Comparison of ENCODE assay signal across 21 cellular contexts in genomic region chr11:73159981-73160777, GRCh38. TPM values are rescaled to one million over a fixed set of nuclear protein-coding genes. Genes with fewer than 3 reads are reported as not detected.
DNase-seq lines count a peak whose midpoint lies in the region; ATAC-seq and TF ChIP-seq lines count a peak whose summit lies in the region.
"Had no signal": no experiment of that assay in that cellular context is flagged by ENCODE, and none has a peak within 500 bp of the region (broad histone marks: within the 10 kb centered on the region; RNA-seq: fewer than 3 reads in every experiment).

No MANE protein-coding gene starts in this region.

- H3K9me3 ChIP-seq in PC-3 (ENCODE audit: low read length) (no peaks in the 10 kb centered on the region), hepatocyte (ENCODE audit: low read depth) (no peaks in the 10 kb centered on the region), prostate gland (no peaks in the 10 kb centered on the region)

- no peaks in the 10 kb centered on the region for H3K4me1 ChIP-seq in PC-3 (ENCODE audit: insufficient read depth, low read length)
- peaks cover 28% of the 10 kb centered on the region for H3K4me1 ChIP-seq in hepatocyte (ENCODE audit: insufficient read depth)
- H3K4me1 ChIP-seq in prostate gland (replicated peaks), result no peaks in the 10 kb centered on the region

- ATAC-seq in PC-3, result 0 out of 2 replicates have a peak, but pooled peaks have one; percentile 46
- ATAC-seq in stimulated activated memory B cell treated with anti-CD40 and anti-IgM and Interleukin-4, amounts not matched to agents 10 μg/mL and 1 μg/mL and 100 μg/mL, for 72 hours, result no peak
- ATAC-seq: sciatic nerve had no signal

- DNase-seq in activated effector memory CD4-positive, alpha-beta T cell treated with anti-CD3 and anti-CD28 coated beads, Interleukin-2, amount 50 U/mL, for 16 hours, result peak; percentile 36
- no peak for DNase-seq in activated effector memory CD4-positive, alpha-beta T cell treated with Interleukin-2 at 50 U/mL for 16 hours
- DNase-seq in PC-3 (no peak), hepatocyte (ENCODE audit: low spot score) (peak; percentile 36), T-helper 9 cell (no peak), prostate gland (ENCODE audit: low spot score) (no peak)
- no peak for DNase-seq in central memory CD4-positive, alpha-beta T cell
- DNase-seq: activated naive CD4-positive, alpha-beta T cell treated with Interleukin-2 at 50 U/mL for 16 hours; CD4-positive, alpha-beta T cell; DMS79; foreskin fibroblast; NCI-H1105 treated with DMSO at 0.1 percent for 48 hours; NCI-H2107; NCI-H69; nucleus accumbens; stimulated activated CD4-positive, alpha-beta T cell treated with anti-CD3 and anti-CD28 coated beads, Interleukin-1b, Interleukin-23, amount 100 ng/mL, for 48 hours; T1000 had no signal

- H3K9me3 Mint-ChIP-seq in stimulated activated memory B cell treated with anti-CD40 and anti-IgM and Interleukin-4, amounts not matched to agents 10 μg/mL and 1 μg/mL and 100 μg/mL, for 72 hours, result no peaks in the 10 kb centered on the region
- H3K9me3 Mint-ChIP-seq: CD4-positive, alpha-beta T cell had no signal

- H3K9me2 ChIP-seq in PC-3 (replicated peaks; ENCODE audit: low read length) (no peaks in the 10 kb centered on the region), hepatocyte (replicated peaks; ENCODE audit: insufficient read depth) (no peaks in the 10 kb centered on the region)

- no peak for TF ChIP-seq POLR2A in prostate gland (IDR thresholded peaks at IDR 0.05)

- intact Hi-C loops in PC-3 (cut with micrococcal nuclease) (no loop called here), prostate gland (cut with DNase I) (no loop called here)

- H3K27me3 ChIP-seq in PC-3 (ENCODE audit: low read length) (no peaks in the 10 kb centered on the region), hepatocyte (no peaks in the 10 kb centered on the region), prostate gland (replicated peaks; ENCODE audit: insufficient read depth) (no peaks in the 10 kb centered on the region)

- H3K79me2 ChIP-seq in PC-3 (ENCODE audit: low read length) (no peaks in the 10 kb centered on the region), hepatocyte (no peaks in the 10 kb centered on the region)

- no peaks in the 10 kb centered on the region for H3F3A ChIP-seq in PC-3 (ENCODE audit: low read length, unreplicated experiment)

- H2AFZ ChIP-seq in PC-3 (ENCODE audit: low read length) (no peak overlapping the region), hepatocyte (no peak overlapping the region)

- no peaks in the 10 kb centered on the region for H4K20me1 ChIP-seq in PC-3 (ENCODE audit: low read length)
- H4K20me1 ChIP-seq in hepatocyte (ENCODE audit: insufficient read depth, poor library complexity, severe bottlenecking), result no peaks in the 10 kb centered on the region

- POLR2A ChIA-PET in PC-3 (lab: Charles Lee; ENCODE audit: unreplicated experiment), result no interaction called here

- H3K4me3 Mint-ChIP-seq in stimulated activated memory B cell treated with anti-CD40 and anti-IgM and Interleukin-4, amounts not matched to agents 10 μg/mL and 1 μg/mL and 100 μg/mL, for 72 hours, result peak overlapping the region; percentile 0
- H3K4me3 Mint-ChIP-seq: CD4-positive, alpha-beta T cell had no signal

- H3K4me2 ChIP-seq in PC-3 (ENCODE audit: low read length) (no peak overlapping the region), hepatocyte (no peak overlapping the region)

- H3K4me1 Mint-ChIP-seq in stimulated activated memory B cell treated with anti-CD40 and anti-IgM and Interleukin-4, amounts not matched to agents 10 μg/mL and 1 μg/mL and 100 μg/mL, for 72 hours, result peaks cover 88% of the 10 kb centered on the region

- H3K36me3 ChIP-seq in PC-3 (ENCODE audit: low read depth, low read length) (no peaks in the 10 kb centered on the region), hepatocyte (replicated peaks; ENCODE audit: insufficient read depth, low read depth) (no peaks in the 10 kb centered on the region), prostate gland (no peaks in the 10 kb centered on the region)

- H3K27ac ChIP-seq in PC-3 (ENCODE audit: low read length), result no peak overlapping the region
- peak overlapping the region; percentile 80 for H3K27ac ChIP-seq in hepatocyte
- no peak overlapping the region for H3K27ac ChIP-seq in prostate gland

- 74% methylated on average over 11 of the region's 11 CpGs for WGBS in hepatocyte (ENCODE audit: low lambda C conversion rate, missing lambda C conversion rate)
- WGBS in prostate gland, result 72% methylated on average over 11 of the region's 11 CpGs

- no peaks in the 10 kb centered on the region for H3K27me3 Mint-ChIP-seq in stimulated activated memory B cell treated with anti-CD40 and anti-IgM and Interleukin-4, amounts not matched to agents 10 μg/mL and 1 μg/mL and 100 μg/mL, for 72 hours
- H3K27me3 Mint-ChIP-seq: CD4-positive, alpha-beta T cell had no signal

- peak overlapping the region; percentile 86 for H3K27ac Mint-ChIP-seq in stimulated activated memory B cell treated with anti-CD40 and anti-IgM and Interleukin-4, amounts not matched to agents 10 μg/mL and 1 μg/mL and 100 μg/mL, for 72 hours
- H3K27ac Mint-ChIP-seq: CD4-positive, alpha-beta T cell had no signal

- TF ChIP-seq CTCF in PC-3 (conservative IDR thresholded peaks at IDR 0.05; ENCODE audit: low read depth, low read length), result no peak
- no peak for TF ChIP-seq CTCF in hepatocyte (IDR thresholded peaks at IDR 0.05; ENCODE audit: poor library complexity)
- TF ChIP-seq CTCF in prostate gland (IDR thresholded peaks at IDR 0.05), result no peak

- no peaks in the 10 kb centered on the region for H3K36me3 Mint-ChIP-seq in stimulated activated memory B cell treated with anti-CD40 and anti-IgM and Interleukin-4, amounts not matched to agents 10 μg/mL and 1 μg/mL and 100 μg/mL, for 72 hours

- CTCF ChIA-PET in PC-3 (lab: Charles Lee), result interaction anchor here (0.6 kb wide), 1 partner anchor 64 kb away, joined by 3 read pairs; no protein-coding TSS in a partner anchor

- H3K4me3 ChIP-seq in PC-3 (ENCODE audit: low read length) (no peak overlapping the region), hepatocyte (no peak overlapping the region), prostate gland (no peak overlapping the region)

- H3K9ac ChIP-seq in PC-3 (ENCODE audit: low read length), result no peak overlapping the region

- BruUV-seq in PC-3 (replicated peaks; lab: Mats Ljungman, UMichigan), result no TSS peak

RNA-seq across cellular contexts. Expression of gene FCHSD2, which starts 18.1 kb away (rescaled TPM):
- total RNA-seq in PC-3 (2014; rRNA removed) (7.1 and 8.8 TPM in 2 replicates), hepatocyte (13.1 and 14.2 TPM in 2 replicates), prostate gland (10 to 100 TPM in 1 of 2 donors, 1 to 10 TPM in 1; 9.9 to 45.3 TPM)
- polyA plus RNA-seq in hepatocyte, result 9.1 and 11.0 TPM in 2 replicates

RNA-seq across cellular contexts. Expression of gene P2RY2, which starts 57.9 kb away (rescaled TPM):
- total RNA-seq in PC-3 (2014; rRNA removed) (54.8 and 72.9 TPM in 2 replicates), hepatocyte (6.3 and 6.7 TPM in 2 replicates), prostate gland (1 to 10 TPM; 2.7 to 3.5 TPM)
- polyA plus RNA-seq in hepatocyte, result 1.8 and 2.5 TPM in 2 replicates
- total RNA-seq: CD4-positive, alpha-beta T cell; LHCN-M2; temporal lobe had no signal

Comparison
In these comparisons a context has a peak if more than half of its experiments do, and no peak if none do; other contexts are left out.
1. DNase-seq: peak in activated effector memory CD4-positive, alpha-beta T cell treated with anti-CD3 and anti-CD28 coated beads, Interleukin-2, amount 50 U/mL, for 16 hours (single experiment) and hepatocyte (single experiment); none in activated effector memory CD4-positive, alpha-beta T cell treated with Interleukin-2 at 50 U/mL for 16 hours (single experiment), PC-3 (single experiment), central memory CD4-positive, alpha-beta T cell (single experiment), T-helper 9 cell (single experiment) and prostate gland (single experiment).